In the genomic region with DNA sequence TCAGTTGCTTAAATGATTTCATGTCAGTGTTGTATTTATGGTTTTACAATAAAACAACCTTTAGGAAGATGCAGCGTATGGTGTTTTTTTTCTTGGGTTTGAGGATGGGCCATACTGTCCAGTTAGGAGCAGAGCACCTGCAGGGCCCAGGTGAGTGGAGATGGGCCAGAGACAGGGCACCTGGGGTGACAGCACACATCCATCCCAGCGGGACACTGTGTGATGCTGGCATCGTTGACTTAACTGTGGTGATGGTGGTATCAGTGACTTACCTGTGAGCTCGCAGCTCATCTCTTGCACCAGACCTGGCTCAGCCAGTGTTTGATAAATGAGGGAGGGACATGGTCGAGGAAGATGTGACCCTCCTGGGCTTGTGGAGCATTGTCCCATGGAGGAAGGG, we compare ENCODE assay signal across 24 cellular contexts. TPM values are rescaled to one million over a fixed set of nuclear protein-coding genes. Genes with fewer than 3 reads are reported as not detected.
"Had no signal": no experiment of that assay in that cellular context is flagged by ENCODE, and none has a peak within 500 bp of the region (broad histone marks: within the 10 kb centered on the region; RNA-seq: fewer than 3 reads in every experiment).

No MANE protein-coding gene starts in this region.

- H3K36me3 Mint-ChIP-seq: activated naive CD8-positive, alpha-beta T cell treated with anti-CD3 and anti-CD28 coated beads for 36 hours; natural killer cell treated with Interleukin-12 subunit alpha and Interleukin-12 subunit beta and Interleukin-15 and Interleukin-18, amount 100 ng/mL, for 72 hours had no signal

- H3K9me3 ChIP-seq: breast epithelium, left ventricle myocardium inferior, pancreas, sigmoid colon, testis had no signal

- H3K4me2 ChIP-seq: smooth muscle cell had no signal

- H3K4me1 Mint-ChIP-seq: activated CD4-positive, alpha-beta T cell treated with anti-CD3 and anti-CD28 coated beads for 36 hours; activated naive CD8-positive, alpha-beta T cell treated with anti-CD3 and anti-CD28 coated beads for 36 hours had no signal

- H3K27me3 Mint-ChIP-seq: activated CD4-positive, alpha-beta T cell treated with anti-CD3 and anti-CD28 coated beads for 36 hours; natural killer cell treated with Interleukin-12 subunit alpha and Interleukin-12 subunit beta and Interleukin-15 and Interleukin-18, amount 100 ng/mL, for 72 hours; type B pancreatic cell had no signal

- H3K9me3 Mint-ChIP-seq: activated naive CD8-positive, alpha-beta T cell treated with anti-CD3 and anti-CD28 coated beads for 36 hours; natural killer cell treated with Interleukin-12 subunit alpha and Interleukin-12 subunit beta and Interleukin-15 and Interleukin-18, amount 100 ng/mL, for 72 hours; type B pancreatic cell; WTC11 had no signal

- H3K4me3 Mint-ChIP-seq: activated CD4-positive, alpha-beta T cell treated with anti-CD3 and anti-CD28 coated beads for 36 hours; activated naive CD8-positive, alpha-beta T cell treated with anti-CD3 and anti-CD28 coated beads for 36 hours; natural killer cell treated with Interleukin-12 subunit alpha and Interleukin-12 subunit beta and Interleukin-15 and Interleukin-18, amount 100 ng/mL, for 72 hours; type B pancreatic cell; WTC11 had no signal

- H3K4me1 ChIP-seq: breast epithelium, pancreas, sigmoid colon had no signal

- H3K27ac Mint-ChIP-seq: activated CD4-positive, alpha-beta T cell treated with anti-CD3 and anti-CD28 coated beads for 36 hours; activated naive CD8-positive, alpha-beta T cell treated with anti-CD3 and anti-CD28 coated beads for 36 hours; natural killer cell treated with Interleukin-12 subunit alpha and Interleukin-12 subunit beta and Interleukin-15 and Interleukin-18, amount 100 ng/mL, for 72 hours; type B pancreatic cell had no signal

- DNase-seq: activated CD4-positive, alpha-beta T cell treated with anti-CD3 and anti-CD28 coated beads for 36 hours; activated CD4-positive, alpha-beta T cell treated with anti-CD3 and anti-CD28 coated beads, Interleukin-2, amount 50 U/mL, for 4 hours; activated CD8-positive, alpha-beta memory T cell treated with anti-CD3 and anti-CD28 coated beads for 24 hours; activated naive CD4-positive, alpha-beta T cell treated with Interleukin-2 at 50 U/mL for 16 hours; activated naive CD8-positive, alpha-beta T cell treated with anti-CD3 and anti-CD28 coated beads for 36 hours; activated T-cell treated with anti-CD3 and anti-CD28 coated beads, Interleukin-2, amount 50 U/mL, for 48 hours; cortex of kidney; foreskin fibroblast; left ventricle myocardium inferior; sigmoid colon; stimulated activated CD4-positive, alpha-beta T cell treated with anti-CD3 and anti-CD28 coated beads, Interleukin-2, amount 100 ng/mL, for 48 hours; stimulated activated naive CD4-positive, alpha-beta T cell; T-helper 1 cell; testis had no signal

- ATAC-seq: activated CD4-positive, alpha-beta T cell treated with anti-CD3 and anti-CD28 coated beads for 36 hours; natural killer cell treated with Interleukin-12 subunit alpha and Interleukin-12 subunit beta and Interleukin-15 and Interleukin-18, amount 100 ng/mL, for 72 hours; pancreas; WTC11 had no signal

- H3K27me3 ChIP-seq: breast epithelium, pancreas, sigmoid colon, testis had no signal

- H3K36me3 ChIP-seq: breast epithelium, left ventricle myocardium inferior, pancreas, sigmoid colon had no signal

- H3K27ac ChIP-seq: breast epithelium, left ventricle myocardium inferior, pancreas, sigmoid colon, testis had no signal

- H3K4me3 ChIP-seq: breast epithelium, left ventricle myocardium inferior, pancreas, sigmoid colon, smooth muscle cell, testis had no signal

RNA-seq across cellular contexts. Expression of gene AMBP, which starts 21.6 kb away (rescaled TPM):
- total RNA-seq: activated CD4-positive, alpha-beta T cell treated with anti-CD3 and anti-CD28 coated beads for 36 hours; activated naive CD8-positive, alpha-beta T cell treated with anti-CD3 and anti-CD28 coated beads for 36 hours; epithelial cell of proximal tubule; kidney epithelial cell; left ventricle myocardium inferior; lung microvascular endothelial cell; natural killer cell treated with Interleukin-12 subunit alpha and Interleukin-12 subunit beta and Interleukin-15 and Interleukin-18, amount 100 ng/mL, for 72 hours; sigmoid colon; smooth muscle cell had no signal

RNA-seq across cellular contexts. Expression of gene KIF12, which starts 42.6 kb away (rescaled TPM):
- total RNA-seq: activated CD4-positive, alpha-beta T cell treated with anti-CD3 and anti-CD28 coated beads for 36 hours; activated naive CD8-positive, alpha-beta T cell treated with anti-CD3 and anti-CD28 coated beads for 36 hours; fibroblast of lung; left ventricle myocardium inferior; lung microvascular endothelial cell; natural killer cell treated with Interleukin-12 subunit alpha and Interleukin-12 subunit beta and Interleukin-15 and Interleukin-18, amount 100 ng/mL, for 72 hours; smooth muscle cell had no signal
